In genomic region chr12:29795715-29796114, GRCh38 we compare ENCODE assay signal across 2 cellular contexts.
TF ChIP-seq lines count a peak whose summit lies in the region.

No MANE protein-coding gene starts in this region.

TF ChIP-seq in IMR-90, 13 proteins besides CTCF, POLR2A, EP300 and RAD21:
- TF ChIP-seq USF2 (IDR thresholded peaks at IDR 0.05; ENCODE audit: low read depth, low read length) (no peak), NFE2L2 (IDR thresholded peaks at IDR 0.05; ENCODE audit: low read depth, low read length) (no peak), CEBPB (IDR thresholded peaks at IDR 0.05; ENCODE audit: low read depth, low read length) (no peak), RFX5 (IDR thresholded peaks at IDR 0.05; ENCODE audit: low read depth, low read length) (no peak), SMC3 (IDR thresholded peaks at IDR 0.05; ENCODE audit: low read depth, low read length) (no peak), CHD1 (IDR thresholded peaks at IDR 0.05; ENCODE audit: low read depth, low read length) (no peak), MXI1 (IDR thresholded peaks at IDR 0.05; ENCODE audit: borderline replicate concordance, low read depth, low read length) (no peak), FOS (IDR thresholded peaks at IDR 0.05; ENCODE audit: low read depth, low read length) (no peak), MAFK (IDR thresholded peaks at IDR 0.05; ENCODE audit: low read depth, low read length) (no peak), RCOR1 (IDR thresholded peaks at IDR 0.05; ENCODE audit: insufficient replicate concordance, low read length) (no peak), ELK1 (IDR thresholded peaks at IDR 0.05; ENCODE audit: borderline replicate concordance, low read depth, low read length) (no peak), BHLHE40 (IDR thresholded peaks at IDR 0.05; ENCODE audit: low read depth, low read length) (no peak), MAZ (IDR thresholded peaks at IDR 0.05; ENCODE audit: borderline replicate concordance, low read depth, low read length) (no peak)

TF ChIP-seq in H1, 55 proteins besides CTCF, POLR2A, EP300 and RAD21:
- TF ChIP-seq RXRA (IDR thresholded peaks at IDR 0.05; ENCODE audit: insufficient read depth, low read depth, low read length) = no peak
- no peak for TF ChIP-seq POLR2AphosphoS5 (IDR thresholded peaks at IDR 0.05; ENCODE audit: low read depth, low read length)
- TF ChIP-seq RFX5 (IDR thresholded peaks at IDR 0.05; ENCODE audit: borderline replicate concordance, low read depth, low read length) = no peak
- TF ChIP-seq CREB1 (IDR thresholded peaks at IDR 0.05) = no peak
- no peak for TF ChIP-seq SIN3A (conservative IDR thresholded peaks at IDR 0.05 in 1 of 2, IDR thresholded peaks at IDR 0.05 in 1 of 2; ENCODE audit: low read depth in 1 of 2, low read length in 2 of 2)
- no peak for TF ChIP-seq TAF7 (optimal IDR thresholded peaks at IDR 0.05; ENCODE audit: borderline replicate concordance, low read depth, low read length)
- TF ChIP-seq EGR1 (IDR thresholded peaks at IDR 0.05; ENCODE audit: borderline replicate concordance, low read depth, low read length) = no peak
- TF ChIP-seq YY1 (IDR thresholded peaks at IDR 0.05; ENCODE audit: low read depth, low read length) = no peak
- TF ChIP-seq GABPA (IDR thresholded peaks at IDR 0.05; ENCODE audit: borderline replicate concordance, insufficient read depth, low read length) = no peak
- TF ChIP-seq RBBP5 (IDR thresholded peaks at IDR 0.05; ENCODE audit: borderline replicate concordance, low read depth, low read length) = no peak
- TF ChIP-seq TCF12 (IDR thresholded peaks at IDR 0.05; ENCODE audit: low read depth, low read length) = no peak
- TF ChIP-seq ZNF274 (IDR thresholded peaks at IDR 0.05; ENCODE audit: borderline replicate concordance, extremely low read depth, low read length) = no peak
- no peak for TF ChIP-seq KDM5A (IDR thresholded peaks at IDR 0.05; ENCODE audit: low read length)
- no peak for TF ChIP-seq SIRT6 (IDR thresholded peaks at IDR 0.05; ENCODE audit: low read length)
- TF ChIP-seq CEBPB (IDR thresholded peaks at IDR 0.05; ENCODE audit: low read depth, low read length) = no peak
